ENCODE assay signal across 4 cellular contexts in genomic region chr1:31541201-31541600, GRCh38.
"Had no signal": no experiment of that assay in that cellular context is flagged by ENCODE, and none has a peak within 500 bp of the region (broad histone marks: within the 10 kb centered on the region; RNA-seq: fewer than 3 reads in every experiment).

No MANE protein-coding gene starts in this region.

- H3K27ac Mint-ChIP-seq: GM23338 had no signal

- DNase-seq: H9, HCEC 1CT, IMR-90 had no signal

- H3K4me1 Mint-ChIP-seq: GM23338, H9 had no signal

- H2AFZ ChIP-seq: GM23338 had no signal

- H3K4me3 Mint-ChIP-seq: GM23338, H9 had no signal

- H3K4me2 ChIP-seq: GM23338 had no signal

- H3K4me3 ChIP-seq: GM23338 had no signal
